Comparison of ENCODE assay signal across 17 cellular contexts in the genomic region with DNA sequence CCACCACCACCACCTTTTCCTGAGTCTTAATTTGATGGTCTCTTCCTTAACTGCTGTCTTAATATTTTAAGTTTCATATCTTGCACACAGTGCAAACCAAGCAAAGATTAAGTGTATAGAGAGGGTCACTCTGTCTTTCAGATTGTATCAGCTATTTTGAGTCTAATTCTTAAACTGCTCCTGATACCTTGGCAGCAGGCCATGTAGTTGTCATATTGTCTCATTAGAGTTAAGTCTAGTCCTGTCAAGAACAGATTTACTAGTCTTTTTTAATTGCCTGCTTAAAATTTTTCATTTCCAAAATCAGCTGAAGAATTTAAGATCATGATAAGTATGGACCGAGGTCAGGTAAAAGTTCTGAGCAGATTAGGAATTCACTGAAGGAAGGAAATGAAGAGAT.
"Had no signal": no experiment of that assay in that cellular context is flagged by ENCODE, and none has a peak within 500 bp of the region (broad histone marks: within the 10 kb centered on the region; RNA-seq: fewer than 3 reads in every experiment).

No MANE protein-coding gene starts in this region.

- H3K27ac Mint-ChIP-seq: activated CD4-positive, alpha-beta memory T cell treated with anti-CD3 and anti-CD28 coated beads, Interleukin-2, amount 10 ng/mL, durations not matched to agents 7 days and 5 days; activated T-cell treated with anti-CD3 and anti-CD28 coated beads, Interleukin-2, amount 50 U/mL, for 24 hours; neural progenitor cell had no signal

- H3K4me1 ChIP-seq: testis, upper lobe of right lung had no signal

- DNase-seq: activated CD4-positive, alpha-beta memory T cell treated with anti-CD3 and anti-CD28 coated beads, Interleukin-2, amount 10 ng/mL, durations not matched to agents 7 days and 5 days; activated CD4-positive, alpha-beta T cell treated with anti-CD3 and anti-CD28 coated beads for 4 hours; activated effector memory CD4-positive, alpha-beta T cell treated with anti-CD3 and anti-CD28 coated beads, Interleukin-2, amount 50 U/mL, for 16 hours; activated T-cell treated with anti-CD3 and anti-CD28 coated beads, Interleukin-2, amount 50 U/mL, for 24 hours; cerebellar nuclear complex; effector CD8-positive, alpha-beta T cell; esophagus squamous epithelium; naive B cell; stimulated activated CD4-positive, alpha-beta T cell treated with anti-CD3 and anti-CD28 coated beads, Interleukin-1b, Interleukin-23, amount 100 ng/mL, for 48 hours; stomach; testis; upper lobe of right lung had no signal

- H3K4me3 ChIP-seq: esophagus squamous epithelium, hepatocyte, neural progenitor cell, stomach, testis, upper lobe of right lung had no signal

- H3K36me3 ChIP-seq: esophagus squamous epithelium, neural progenitor cell, stomach, upper lobe of right lung had no signal

- H3K36me3 Mint-ChIP-seq: naive B cell, neural progenitor cell had no signal

- H3K27ac ChIP-seq: esophagus squamous epithelium, hepatocyte, neural progenitor cell, testis, upper lobe of right lung had no signal

- H3K27me3 ChIP-seq: esophagus squamous epithelium, hepatocyte, neural progenitor cell, stomach, testis, upper lobe of right lung had no signal

- H3K4me3 Mint-ChIP-seq: activated CD4-positive, alpha-beta memory T cell treated with anti-CD3 and anti-CD28 coated beads, Interleukin-2, amount 10 ng/mL, durations not matched to agents 7 days and 5 days; activated T-cell treated with anti-CD3 and anti-CD28 coated beads, Interleukin-2, amount 50 U/mL, for 24 hours; naive B cell; neural progenitor cell had no signal

- FAIRE-seq: endothelial cell of umbilical vein, keratinocyte had no signal

- H3K9me3 Mint-ChIP-seq: activated CD4-positive, alpha-beta memory T cell treated with anti-CD3 and anti-CD28 coated beads, Interleukin-2, amount 10 ng/mL, durations not matched to agents 7 days and 5 days; activated naive CD4-positive, alpha-beta T cell treated with anti-CD3 and anti-CD28 coated beads, Interleukin-2, amount 50 U/mL, for 72 hours; activated T-cell treated with anti-CD3 and anti-CD28 coated beads, Interleukin-2, amount 50 U/mL, for 24 hours; neural progenitor cell had no signal

- H3K4me1 Mint-ChIP-seq: activated CD4-positive, alpha-beta memory T cell treated with anti-CD3 and anti-CD28 coated beads, Interleukin-2, amount 10 ng/mL, durations not matched to agents 7 days and 5 days; naive B cell had no signal

- H3K9me3 ChIP-seq: esophagus squamous epithelium, stomach, testis, upper lobe of right lung had no signal
